In the genomic region with DNA sequence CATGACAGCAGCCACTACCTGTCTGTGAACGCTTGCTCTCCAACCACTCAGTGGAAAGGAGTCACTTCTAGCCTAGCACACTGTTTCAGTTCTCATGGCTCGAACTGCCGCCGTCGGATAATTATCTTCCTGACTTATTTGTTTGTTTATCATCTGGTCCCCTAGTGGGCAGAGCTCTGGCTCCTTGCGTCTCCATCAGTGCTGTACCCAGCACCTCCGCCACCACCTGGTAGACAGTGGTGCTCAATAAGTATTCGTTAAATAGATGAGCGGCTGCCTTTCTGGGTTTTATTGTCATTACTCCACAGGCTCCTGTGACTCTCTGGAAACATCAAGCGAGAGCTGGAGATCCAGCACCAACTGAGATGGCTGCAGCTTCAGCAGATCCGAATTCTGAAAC, we compare ENCODE assay signal across 19 cellular contexts.
DNase-seq lines count a peak whose midpoint lies in the region; TF ChIP-seq lines count a peak whose summit lies in the region.
"Had no signal": no experiment of that assay in that cellular context is flagged by ENCODE, and none has a peak within 500 bp of the region (broad histone marks: within the 10 kb centered on the region; RNA-seq: fewer than 3 reads in every experiment).

No MANE protein-coding gene starts in this region.

- H4K8ac ChIP-seq in H9 (replicated peaks; ENCODE audit: insufficient read length, low read depth, low read length), result no peak overlapping the region

- no peaks in the 10 kb centered on the region for H3K79me1 ChIP-seq in H9 (ENCODE audit: insufficient read depth, low read depth, low read length, poor library complexity, severe bottlenecking)

- no peak overlapping the region for H3K9ac ChIP-seq in H9 (ENCODE audit: extremely low read depth, insufficient read length, low read length)

- H3K36me3 Mint-ChIP-seq in H9 (ENCODE audit: insufficient read depth in 1 of 3, low read depth in 3 of 3) (no peaks in the 10 kb centered on the region), progenitor cell of endocrine pancreas (ENCODE audit: insufficient read depth) (no peaks in the 10 kb centered on the region)
- H3K36me3 Mint-ChIP-seq: activated CD4-positive, alpha-beta memory T cell treated with anti-CD3 and anti-CD28 coated beads for 36 hours; activated naive CD4-positive, alpha-beta T cell treated with anti-CD3 and anti-CD28 coated beads, Interleukin-2, amount 50 U/mL, for 24 hours; IgD-negative memory B cell had no signal

- H3K56ac ChIP-seq in H9 (ENCODE audit: insufficient read length, low read depth, low read length), result no peak overlapping the region

- H3K23ac ChIP-seq in H9 (ENCODE audit: insufficient read length, low read depth, low read length), result no peak overlapping the region

- H3K27ac Mint-ChIP-seq in H9 (no peak overlapping the region; a peak in 1 of 7 replicates), progenitor cell of endocrine pancreas (no peak overlapping the region)
- H3K27ac Mint-ChIP-seq: activated CD4-positive, alpha-beta memory T cell treated with anti-CD3 and anti-CD28 coated beads for 36 hours; activated naive CD4-positive, alpha-beta T cell treated with anti-CD3 and anti-CD28 coated beads, Interleukin-2, amount 50 U/mL, for 24 hours; IgD-negative memory B cell; T-helper 1 cell treated with Interleukin-12 subunit alpha and Interleukin-12 subunit beta and Interleukin-4 antibody, amounts not matched to agents 30 μg/mL and 1 μg/mL, for 36 hours had no signal

- H3K27ac ChIP-seq in H9 (ENCODE audit: insufficient read length, low read depth, low read length), result no peak overlapping the region
- H3K27ac ChIP-seq: transverse colon had no signal

- TF ChIP-seq CTCF in H9 (conservative IDR thresholded peaks at IDR 0.05), result peak; percentile 66
- peak; percentile 23 for TF ChIP-seq CTCF in progenitor cell of endocrine pancreas (IDR thresholded peaks at IDR 0.05; ENCODE audit: unreplicated experiment)

- DNase-seq in H9 (peak; percentile 51), NCI-H1930 (lab: John Stamatoyannopoulos, UW) (peak; percentile 7 to 9), amniotic epithelial cell (ENCODE audit: low read depth) (peak; percentile 2), progenitor cell of endocrine pancreas (ENCODE audit: low spot score, unreplicated experiment) (no peak), NCI-H1694 (lab: John Stamatoyannopoulos, UW) (no peak), HCEC 1CT (no peak)
- no peak for DNase-seq in activated CD4-positive, alpha-beta T cell treated with anti-CD3 and anti-CD28 coated beads, Interleukin-2, amount 50 U/mL, for 1 hour
- DNase-seq: activated CD4-positive, alpha-beta memory T cell treated with anti-CD3 and anti-CD28 coated beads for 36 hours; activated T-cell treated with anti-CD3 and anti-CD28 coated beads, Interleukin-2, amount 50 U/mL, for 4 hours; Calu3; GDM1; head of caudate nucleus; NCI-H2029; Right ventricle myocardium superior; stimulated activated naive CD4-positive, alpha-beta T cell treated with Interleukin-2 at 50 U/mL for 16 hours; transverse colon had no signal

- H3K4ac ChIP-seq in H9 (ENCODE audit: low read depth, low read length), result no peak overlapping the region

- no peaks in the 10 kb centered on the region for H3K9me3 ChIP-seq in H9 (ENCODE audit: control insufficient read depth, low read depth, low read length)
- H3K9me3 ChIP-seq: transverse colon had no signal

- no peaks in the 10 kb centered on the region for H4K20me1 ChIP-seq in H9 (ENCODE audit: control insufficient read depth, insufficient read depth, insufficient read length)

- H4K5ac ChIP-seq in H9 (ENCODE audit: insufficient read length, low read depth, low read length), result no peak overlapping the region

- H3K4me1 ChIP-seq in H9 (ENCODE audit: insufficient read depth, low read length), result no peaks in the 10 kb centered on the region
- H3K4me1 ChIP-seq: transverse colon had no signal

- H3K14ac ChIP-seq in H9 (ENCODE audit: insufficient read depth, low read length), result no peak overlapping the region

- H3K4me2 ChIP-seq in H9 (ENCODE audit: insufficient read depth, insufficient read length, low read length), result no peak overlapping the region

- no peak overlapping the region for H2BK12ac ChIP-seq in H9 (ENCODE audit: insufficient read length, low read depth, low read length)

- no peak overlapping the region for H3K4me3 Mint-ChIP-seq in H9
- no peak overlapping the region for H3K4me3 Mint-ChIP-seq in progenitor cell of endocrine pancreas (ENCODE audit: low read depth)
- H3K4me3 Mint-ChIP-seq: activated CD4-positive, alpha-beta memory T cell treated with anti-CD3 and anti-CD28 coated beads for 36 hours; activated naive CD4-positive, alpha-beta T cell treated with anti-CD3 and anti-CD28 coated beads, Interleukin-2, amount 50 U/mL, for 24 hours; activated T-cell treated with anti-CD3 and anti-CD28 coated beads, Interleukin-2, amount 50 U/mL, for 4 hours; IgD-negative memory B cell; T-helper 1 cell treated with Interleukin-12 subunit alpha and Interleukin-12 subunit beta and Interleukin-4 antibody, amounts not matched to agents 30 μg/mL and 1 μg/mL, for 36 hours had no signal

- no peak overlapping the region for H2BK15ac ChIP-seq in H9 (ENCODE audit: low read depth, low read length)

- no peak overlapping the region for H2BK120ac ChIP-seq in H9 (ENCODE audit: low read depth, low read length, poor library complexity, severe bottlenecking)

- peaks cover 4% of the 10 kb centered on the region; the same call in 1 of the 2 replicates for H3K27me3 Mint-ChIP-seq in H9 (ENCODE audit: low read depth)
- peaks cover 26% of the 10 kb centered on the region for H3K27me3 Mint-ChIP-seq in progenitor cell of endocrine pancreas

- H3K18ac ChIP-seq in H9 (ENCODE audit: insufficient read length, low read depth, low read length), result no peak overlapping the region

- no peaks in the 10 kb centered on the region for H3K9me3 Mint-ChIP-seq in H9
- no peaks in the 10 kb centered on the region for H3K9me3 Mint-ChIP-seq in progenitor cell of endocrine pancreas (ENCODE audit: low read depth)
- H3K9me3 Mint-ChIP-seq: activated CD4-positive, alpha-beta memory T cell treated with anti-CD3 and anti-CD28 coated beads for 36 hours; activated naive CD4-positive, alpha-beta T cell treated with anti-CD3 and anti-CD28 coated beads, Interleukin-2, amount 50 U/mL, for 24 hours; activated T-cell treated with anti-CD3 and anti-CD28 coated beads, Interleukin-2, amount 50 U/mL, for 4 hours; IgD-negative memory B cell; T-helper 1 cell treated with Interleukin-12 subunit alpha and Interleukin-12 subunit beta and Interleukin-4 antibody, amounts not matched to agents 30 μg/mL and 1 μg/mL, for 36 hours had no signal

- no peaks in the 10 kb centered on the region for H3K79me2 ChIP-seq in H9 (ENCODE audit: insufficient read depth, low read length)

- H2BK20ac ChIP-seq in H9 (ENCODE audit: low read depth, low read length, poor library complexity, severe bottlenecking), result no peak overlapping the region

- no CpG with 5 or more reads among the region's 11 CpGs for WGBS in H9 (ENCODE audit: extremely low coverage, insufficient read length, low lambda C conversion rate)

- H2BK5ac ChIP-seq in H9 (ENCODE audit: insufficient read length, low read length), result no peak overlapping the region

- H3K23me2 ChIP-seq in H9 (ENCODE audit: insufficient read length, low read depth, low read length, poor library complexity, severe bottlenecking), result no peaks in the 10 kb centered on the region

- H3K4me1 Mint-ChIP-seq in H9, result peaks cover 7 to 20% of the 10 kb centered on the region in 2 experiments
- no peaks in the 10 kb centered on the region for H3K4me1 Mint-ChIP-seq in progenitor cell of endocrine pancreas (ENCODE audit: low read depth)
- H3K4me1 Mint-ChIP-seq: activated naive CD4-positive, alpha-beta T cell treated with anti-CD3 and anti-CD28 coated beads, Interleukin-2, amount 50 U/mL, for 24 hours had no signal

- H3K27me3 ChIP-seq in H9 (ENCODE audit: insufficient read depth, low read length), result no peaks in the 10 kb centered on the region
- H3K27me3 ChIP-seq: transverse colon had no signal

- H3T11ph ChIP-seq in H9 (ENCODE audit: low read length), result no peak overlapping the region

- no peak overlapping the region for H2AFZ ChIP-seq in H9 (ENCODE audit: low read length)

- H4K91ac ChIP-seq in H9 (ENCODE audit: insufficient read length, low read depth, low read length), result no peak overlapping the region

- no peak overlapping the region for H2AK5ac ChIP-seq in H9 (ENCODE audit: insufficient read length, low read length)

Comparison
In these comparisons a context has a peak if more than half of its experiments do, and no peak if none do; other contexts are left out.
1. DNase-seq: peak in H9 (single experiment), NCI-H1930 (2 of 2) and amniotic epithelial cell (single experiment); none in progenitor cell of endocrine pancreas (single experiment), NCI-H1694 (single experiment), HCEC 1CT (single experiment) and activated CD4-positive, alpha-beta T cell treated with anti-CD3 and anti-CD28 coated beads, Interleukin-2, amount 50 U/mL, for 1 hour (single experiment).